Comparison of ENCODE assay signal across 1 cellular context in the genomic region with DNA sequence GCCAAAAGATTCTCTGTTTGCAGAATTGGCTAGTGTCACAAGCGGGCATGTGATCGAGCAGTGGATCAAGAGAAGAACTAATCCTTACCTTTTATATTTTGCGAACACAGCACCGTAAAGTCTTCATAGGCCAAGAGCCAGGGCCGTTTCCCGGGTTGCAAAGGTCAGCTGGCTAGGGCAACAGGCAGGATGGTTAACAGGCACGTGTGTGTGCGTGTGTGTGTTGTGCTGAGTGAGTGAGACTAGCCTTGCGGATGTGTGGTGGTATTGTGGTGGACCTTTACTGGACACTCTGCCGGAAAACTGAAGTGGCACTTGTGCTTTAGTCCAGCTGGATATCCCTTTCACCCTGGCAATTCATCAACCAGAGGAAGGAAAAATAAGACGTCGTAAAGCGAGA.
TF ChIP-seq lines count a peak whose summit lies in the region.

No MANE protein-coding gene starts in this region.

TF ChIP-seq in HepG2, 621 proteins besides CTCF, POLR2A, EP300 and RAD21 (continued from another document):
- TF ChIP-seq ZNF142 (CRISPR knock-in tag; IDR thresholded peaks at IDR 0.05) (no peak), MBNL3 (CRISPR knock-in tag; conservative IDR thresholded peaks at IDR 0.05) (no peak), ZNF260 (CRISPR knock-in tag; IDR thresholded peaks at IDR 0.05; ENCODE audit: borderline replicate concordance, low read depth) (no peak)
